8 cellular contexts compared by ENCODE assay signal in the genomic region with DNA sequence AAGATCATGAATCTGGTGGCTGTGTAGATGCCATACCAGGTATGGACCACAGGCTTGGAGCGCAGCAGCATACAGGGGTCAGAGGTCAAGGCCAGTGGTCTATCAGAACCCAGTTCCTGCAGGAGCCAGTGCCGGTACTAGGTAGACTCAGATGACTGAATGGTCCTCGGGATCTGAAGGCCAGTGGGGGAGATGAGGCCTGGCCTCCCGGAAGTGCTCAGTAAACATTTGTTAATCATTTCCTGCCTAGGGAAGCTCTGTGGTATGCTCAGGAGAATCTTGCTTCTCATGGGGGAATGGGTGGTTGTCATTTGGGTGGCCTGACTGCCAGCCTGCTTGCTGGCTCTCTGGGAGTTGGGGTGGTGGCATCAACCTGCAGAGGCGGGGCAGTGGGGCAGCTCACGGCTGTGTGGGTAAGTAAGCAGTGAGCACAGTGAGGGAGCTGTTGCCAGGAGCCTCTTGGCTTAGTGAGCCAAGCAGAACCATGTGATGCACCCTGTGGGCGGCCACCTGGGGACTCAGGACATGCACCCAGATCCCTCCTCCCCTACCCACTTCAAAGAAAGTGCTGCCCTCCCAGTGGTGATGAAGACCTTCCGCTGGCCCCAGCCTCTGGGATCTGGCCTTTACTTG. TPM values are rescaled to one million over a fixed set of nuclear protein-coding genes. Genes with fewer than 3 reads are reported as not detected.
DNase-seq lines count a peak whose midpoint lies in the region; ATAC-seq, FAIRE-seq and TF ChIP-seq lines count a peak whose summit lies in the region.

No MANE protein-coding gene starts in this region.

- no peak for TF ChIP-seq EP300 in ovary (IDR thresholded peaks at IDR 0.05)

- peaks cover 13% of the 10 kb centered on the region for H3K79me2 ChIP-seq in mesendoderm (ENCODE audit: control insufficient read depth, insufficient read depth, low read length)

- no peak overlapping the region for H3K23ac ChIP-seq in mesendoderm (ENCODE audit: low read length)

- H3K79me1 ChIP-seq in mesendoderm (ENCODE audit: low read length), result peaks cover 24% of the 10 kb centered on the region

- DNase-seq in GM12891 (ENCODE audit: insufficient read length, low spot score) (no peak), NOMO-1 (lab: John Stamatoyannopoulos, UW; ENCODE audit: unreplicated experiment in 2 of 2) (peak; percentile 23 to 34), mucosa of gallbladder (ENCODE audit: low spot score) (peak; percentile 55), ovary (no peak), mesendoderm (no peak), AG20443 (ENCODE audit: low spot score) (no peak)
- DNase-seq in activated effector memory CD4-positive, alpha-beta T cell treated with anti-CD3 and anti-CD28 coated beads, Interleukin-2, amount 50 U/mL, for 16 hours, result peak; percentile 83

- H3K9me3 ChIP-seq in ovary, result no peaks in the 10 kb centered on the region

- H2BK15ac ChIP-seq in mesendoderm (replicated peaks; ENCODE audit: low read depth), result no peak overlapping the region

- H3K27ac ChIP-seq in ovary (no peak overlapping the region), mesendoderm (ENCODE audit: low read depth, low read length) (no peak overlapping the region)

- ATAC-seq in HG02642 (IDR thresholded peaks at IDR 0.05; ENCODE audit: poor library complexity, unreplicated experiment), result peak; percentile 58

- 81 to 87% (median 83%) methylated on average over 7 to 8 of the region's 8 CpGs for WGBS in ovary, 3 donors
- no CpG with 5 or more reads among the region's 8 CpGs for WGBS in mesendoderm (ENCODE audit: extremely low coverage, insufficient coverage, low lambda C conversion rate)

- no peaks in the 10 kb centered on the region for H3K4me1 ChIP-seq in ovary (ENCODE audit: insufficient read depth)
- peaks cover 14% of the 10 kb centered on the region for H3K4me1 ChIP-seq in mesendoderm (ENCODE audit: control insufficient read depth, low read depth, low read length)

- no peak overlapping the region for H4K8ac ChIP-seq in mesendoderm (ENCODE audit: low read depth, low read length)

- no peak overlapping the region for H3K4me2 ChIP-seq in mesendoderm (ENCODE audit: low read length)

- no peak overlapping the region for H2BK120ac ChIP-seq in mesendoderm (ENCODE audit: low read depth, low read length)

- H3K4ac ChIP-seq in mesendoderm (ENCODE audit: low read depth, low read length), result no peak overlapping the region

- H3K18ac ChIP-seq in mesendoderm (ENCODE audit: low read length), result no peak overlapping the region

- H2AK5ac ChIP-seq in mesendoderm (ENCODE audit: low read length), result no peak overlapping the region

- no peaks in the 10 kb centered on the region for H3K27me3 ChIP-seq in ovary
- no peaks in the 10 kb centered on the region for H3K27me3 ChIP-seq in mesendoderm (ENCODE audit: insufficient read depth, low read length, poor library complexity)

- H4K5ac ChIP-seq in mesendoderm (ENCODE audit: low read length), result no peak overlapping the region

- intact Hi-C loops in ovary (cut with DNase I), result no loop called here

- H3K56ac ChIP-seq in mesendoderm (ENCODE audit: low read length), result no peak overlapping the region

- no peak overlapping the region for H2BK5ac ChIP-seq in mesendoderm (ENCODE audit: low read length)

- H3K4me3 ChIP-seq in ovary (no peak overlapping the region), mesendoderm (ENCODE audit: low read length) (no peak overlapping the region)

- FAIRE-seq in GM12891 (lab: Jason Lieb, UNC), result peak; percentile 65

- TF ChIP-seq POLR2A in GM12891 (IDR thresholded peaks at IDR 0.05; ENCODE audit: low read depth, low read length), result no peak
- TF ChIP-seq POLR2A in ovary (IDR thresholded peaks at IDR 0.05), result no peak

- H3K36me3 ChIP-seq in ovary, result no peaks in the 10 kb centered on the region
- no peaks in the 10 kb centered on the region for H3K36me3 ChIP-seq in mesendoderm (ENCODE audit: control insufficient read depth, insufficient read depth, low read length)

- no peak for TF ChIP-seq CTCF in ovary (IDR thresholded peaks at IDR 0.05)

- H3K9ac ChIP-seq in mesendoderm (ENCODE audit: low read length), result no peak overlapping the region

TF ChIP-seq in GM12891, 5 proteins besides CTCF, POLR2A, EP300 and RAD21:
- TF ChIP-seq PAX5 (IDR thresholded peaks at IDR 0.05; ENCODE audit: insufficient read depth, low read length, severe bottlenecking) (no peak), POU2F2 (IDR thresholded peaks at IDR 0.05; ENCODE audit: low read depth, low read length) (no peak), SPI1 (IDR thresholded peaks at IDR 0.05; ENCODE audit: low read depth, low read length) (no peak), POLR2AphosphoS5 (IDR thresholded peaks at IDR 0.05; ENCODE audit: low read depth, low read length) (no peak), TAF1 (IDR thresholded peaks at IDR 0.05; ENCODE audit: low read depth, low read length) (no peak)
TF ChIP-seq in GM12891: peak in this region for 0.

RNA-seq across cellular contexts. Expression of a gene that starts 33.0 kb away (rescaled TPM):
- 7.1 TPM for polyA plus RNA-seq in GM12891 (2012; ENCODE audit: low read depth, missing spikeins)
- total RNA-seq in mucosa of gallbladder (53.4 TPM), ovary (10 to 100 TPM in 1 of 7 donors, 1 to 10 TPM in 6; 3.3 to 16.1 (median 5.5) TPM)
- polyA plus RNA-seq in ovary, result 1 to 10 TPM; 1.6 to 6.0 TPM
- 8.7 TPM for polyA plus RNA-seq in mesendoderm (2013, experiment 1 of 2)
- polyA plus RNA-seq in mesendoderm (2013, experiment 2 of 2), result 8.4 TPM

Comparison
In these comparisons a context has a peak if more than half of its experiments do, and no peak if none do; other contexts are left out.
1. DNase-seq: peak in NOMO-1 (2 of 2), activated effector memory CD4-positive, alpha-beta T cell treated with anti-CD3 and anti-CD28 coated beads, Interleukin-2, amount 50 U/mL, for 16 hours (single experiment) and mucosa of gallbladder (single experiment); none in GM12891 (single experiment), ovary (0 of 5), mesendoderm (single experiment) and AG20443 (single experiment).